ENCODE assay signal across 7 cellular contexts in genomic region chr6:79421707-79422484, GRCh38.
DNase-seq lines count a peak whose midpoint lies in the region; ATAC-seq and TF ChIP-seq lines count a peak whose summit lies in the region.

No MANE protein-coding gene starts in this region.

- POLR2A ChIA-PET in GM10248 (lab: Yijun Ruan, JAX), result no interaction called here

- H3K27ac Mint-ChIP-seq in neural progenitor cell, result no peak overlapping the region

- no peak overlapping the region for H3K9ac ChIP-seq in neural progenitor cell

- no peak overlapping the region for H3K4me2 ChIP-seq in neural progenitor cell

- H3K9me3 Mint-ChIP-seq in neural progenitor cell, result no peaks in the 10 kb centered on the region

- H3K9me3 ChIP-seq in neural progenitor cell (ENCODE audit: low read depth), result no peaks in the 10 kb centered on the region

- peaks cover 3% of the 10 kb centered on the region for H3K4me1 ChIP-seq in neural progenitor cell

- no peaks in the 10 kb centered on the region for H3K36me3 ChIP-seq in neural progenitor cell

- H3K4me3 Mint-ChIP-seq in neural progenitor cell, result no peak overlapping the region

- TF ChIP-seq CTCF in neural progenitor cell (IDR thresholded peaks at IDR 0.05) (no peak), GM10248 (IDR thresholded peaks at IDR 0.05; ENCODE audit: control extremely low read depth, extremely low read depth, low read depth, missing control alignments) (no peak)

- H3K4me1 Mint-ChIP-seq in neural progenitor cell, result no peaks in the 10 kb centered on the region

- H4K20me1 ChIP-seq in neural progenitor cell (ENCODE audit: low read depth), result no peaks in the 10 kb centered on the region

- DNase-seq in NCI-H526 (lab: John Stamatoyannopoulos, UW) (peak; percentile 63 to 79), fibroblast of gingiva (ENCODE audit: low read depth) (peak; percentile 95), smooth muscle cell of the brain vasculature (ENCODE audit: low read depth, low spot score) (peak; percentile 93), neural progenitor cell (ENCODE audit: low spot score) (no peak), GM10248 (ENCODE audit: extremely low spot score) (no peak)

- no peak overlapping the region for H2AFZ ChIP-seq in neural progenitor cell (replicated peaks)

- no peaks in the 10 kb centered on the region for H3F3A ChIP-seq in neural progenitor cell (ENCODE audit: low read depth)

- H3K27ac ChIP-seq in neural progenitor cell, result no peak overlapping the region

- H3K36me3 Mint-ChIP-seq in neural progenitor cell, result no peaks in the 10 kb centered on the region

- no peak overlapping the region for H3K4me3 ChIP-seq in neural progenitor cell

- no peaks in the 10 kb centered on the region for H3K79me2 ChIP-seq in neural progenitor cell (ENCODE audit: low read depth)

- H3K27me3 ChIP-seq in neural progenitor cell, result no peaks in the 10 kb centered on the region

- CTCF ChIA-PET in GM10248 (lab: Yijun Ruan, JAX), result interaction anchor here (1.9 kb wide), 1 partner anchor 9 kb away, joined by 6 read pairs; no protein-coding TSS in a partner anchor

- peak; percentile 80 for ATAC-seq in GM18907 (IDR thresholded peaks at IDR 0.05; ENCODE audit: unreplicated experiment)
- ATAC-seq in HG03159 (IDR thresholded peaks at IDR 0.05; ENCODE audit: unreplicated experiment), result peak; percentile 86

- H3K27me3 Mint-ChIP-seq in neural progenitor cell (ENCODE audit: insufficient read depth, low read depth), result peaks cover 2% of the 10 kb centered on the region

Comparison
In these comparisons a context has a peak if more than half of its experiments do, and no peak if none do; other contexts are left out.
1. DNase-seq: peak in NCI-H526 (2 of 2), fibroblast of gingiva (single experiment) and smooth muscle cell of the brain vasculature (single experiment); none in neural progenitor cell (single experiment) and GM10248 (single experiment).